ENCODE assay signal across 19 cellular contexts in the genomic region with DNA sequence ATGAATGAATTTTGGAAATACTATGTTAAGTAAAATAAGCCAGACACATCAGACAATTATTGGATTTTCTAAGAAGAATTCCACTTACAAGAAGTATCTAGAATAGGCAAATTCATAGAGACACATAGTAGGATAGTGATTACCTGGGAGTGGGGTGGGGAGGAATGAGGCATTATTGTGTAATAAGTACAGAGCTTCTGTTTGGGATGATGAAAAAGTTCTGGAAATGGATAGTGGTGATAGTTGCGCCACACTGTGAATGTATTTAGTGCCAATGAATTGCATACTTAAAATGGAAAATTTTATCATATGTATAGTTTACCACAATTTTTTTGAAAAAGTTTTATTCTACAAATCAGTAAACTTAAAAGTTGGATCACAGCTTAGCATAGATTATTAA.
A peak's percentile ranks its signal among the peaks of the same experiment; 100 is the strongest.
DNase-seq lines count a peak whose midpoint lies in the region; ATAC-seq and TF ChIP-seq lines count a peak whose summit lies in the region.
"Had no signal": no experiment of that assay in that cellular context is flagged by ENCODE, and none has a peak within 500 bp of the region (broad histone marks: within the 10 kb centered on the region; RNA-seq: fewer than 3 reads in every experiment).

No MANE protein-coding gene starts in this region.

- H3K14ac ChIP-seq in IMR-90 (replicated peaks; ENCODE audit: low read depth, low read length) = no peak overlapping the region

- H3K9me1 ChIP-seq in IMR-90 (ENCODE audit: insufficient read depth, low read length) = no peaks in the 10 kb centered on the region

- no peak overlapping the region for H4K91ac ChIP-seq in IMR-90 (ENCODE audit: insufficient read depth, low read depth, low read length)

- H3K9ac ChIP-seq in IMR-90 (ENCODE audit: low read depth, low read length) (no peak overlapping the region), adipocyte (ENCODE audit: low read length) (no peak overlapping the region)
- H3K9ac ChIP-seq: BLaER1, GM23248, KMS-11 had no signal

- no peaks in the 10 kb centered on the region for H3K27me3 ChIP-seq in IMR-90 (ENCODE audit: control insufficient read depth, insufficient read depth, low read length)
- no peaks in the 10 kb centered on the region for H3K27me3 ChIP-seq in adipocyte (replicated peaks; ENCODE audit: control insufficient read depth, insufficient read depth, low read length)
- H3K27me3 ChIP-seq in osteoblast (ENCODE audit: insufficient read depth, low read length) = no peaks in the 10 kb centered on the region
- H3K27me3 ChIP-seq: BLaER1 had no signal

- no peak overlapping the region for H3K4ac ChIP-seq in IMR-90 (ENCODE audit: low read depth, low read length)

- H2AFZ ChIP-seq in IMR-90 (replicated peaks; ENCODE audit: low read length, poor library complexity) = no peak overlapping the region
- no peak overlapping the region for H2AFZ ChIP-seq in osteoblast (ENCODE audit: low read length)
- H2AFZ ChIP-seq: GM23248 had no signal

- H3K4me2 ChIP-seq in IMR-90 (ENCODE audit: low read depth, low read length) (no peak overlapping the region), osteoblast (ENCODE audit: insufficient read depth, low read length) (no peak overlapping the region)
- H3K4me2 ChIP-seq: BLaER1, KMS-11 had no signal

- H4K20me1 ChIP-seq in IMR-90 (ENCODE audit: insufficient read depth, low read length) (no peaks in the 10 kb centered on the region), osteoblast (ENCODE audit: insufficient read depth, low read length) (no peaks in the 10 kb centered on the region)
- H4K20me1 ChIP-seq: BLaER1 had no signal

- no peaks in the 10 kb centered on the region for H3K79me2 ChIP-seq in osteoblast (ENCODE audit: insufficient read depth, low read length)

- no peak overlapping the region for H3K23ac ChIP-seq in IMR-90 (ENCODE audit: low read depth, low read length)

- no TSS peak for BruUV-seq in IMR-90 (replicated peaks; lab: Mats Ljungman, UMichigan)

- H2BK5ac ChIP-seq in IMR-90 (ENCODE audit: low read depth, low read length, poor library complexity, severe bottlenecking) = no peak overlapping the region

- peaks cover 2 to 3% of the 10 kb centered on the region in 2 experiments; a peak in 2 of 4 replicates for H3K79me1 ChIP-seq in IMR-90 (ENCODE audit: low read depth in 1 of 2, low read length in 2 of 2)

- TF ChIP-seq POLR2A in IMR-90 (IDR thresholded peaks at IDR 0.05; ENCODE audit: low read depth, low read length) = no peak

- TF ChIP-seq CTCF in IMR-90 (conservative IDR thresholded peaks at IDR 0.05; ENCODE audit: low read depth, low read length) (no peak), osteoblast (IDR thresholded peaks at IDR 0.05; ENCODE audit: extremely low read depth, low read depth, low read length) (no peak)

- H2AK9ac ChIP-seq in IMR-90 (replicated peaks; ENCODE audit: low read depth, low read length, poor library complexity) = no peak overlapping the region

- no peaks in the 10 kb centered on the region for H3K9me3 ChIP-seq in IMR-90 (ENCODE audit: control insufficient read depth, insufficient read depth, low read length)
- H3K9me3 ChIP-seq in adipocyte (ENCODE audit: control insufficient read depth, low read length) = no peaks in the 10 kb centered on the region
- H3K9me3 ChIP-seq in osteoblast (ENCODE audit: low read depth, low read length) = no peaks in the 10 kb centered on the region
- H3K9me3 ChIP-seq: BLaER1 had no signal

- CTCF ChIA-PET in IMR-90 (lab: Yijun Ruan, JAX) = no interaction called here

- H2AK5ac ChIP-seq in IMR-90 (ENCODE audit: low read depth, low read length) = no peak overlapping the region

- H2BK15ac ChIP-seq in IMR-90 (ENCODE audit: low read depth, low read length) = no peak overlapping the region

- ATAC-seq in IMR-90 (ENCODE audit: low read depth) = no peak
- no peak for ATAC-seq in GM19463 (IDR thresholded peaks at IDR 0.05; ENCODE audit: unreplicated experiment)
- ATAC-seq: T-cell had no signal

- DNase-seq in IMR-90 = no peak
- peak; percentile 25 for DNase-seq in adipocyte (ENCODE audit: low read depth)
- DNase-seq in fibroblast of gingiva (ENCODE audit: low read depth) = peak; percentile 65
- peak; percentile 3 for DNase-seq in osteoblast (ENCODE audit: insufficient read length, low spot score, missing footprints)
- DNase-seq in SIG-M5 (lab: John Stamatoyannopoulos, UW) = no peak
- no peak for DNase-seq in NCI-H510A (lab: John Stamatoyannopoulos, UW)
- DNase-seq: CD4-positive, CD25-positive, alpha-beta regulatory T cell; GM23248; HCEC 1CT; NCI-H1417; NCI-H1694; NCI-H2029 treated with DMSO at 0.1 percent for 48 hours; NCI-H2227 treated with DMSO at 0.1 percent for 48 hours; Right ventricle myocardium superior; RPMI8226; T-cell had no signal

- H3K4me3 ChIP-seq in IMR-90 (ENCODE audit: insufficient read depth, low read depth, low read length) (no peak overlapping the region), adipocyte (ENCODE audit: low read length) (no peak overlapping the region), osteoblast (ENCODE audit: insufficient read depth, low read length) (no peak overlapping the region)
- H3K4me3 ChIP-seq: BLaER1, GM23248 had no signal

- no peak for TF ChIP-seq RAD21 in IMR-90 (IDR thresholded peaks at IDR 0.05; ENCODE audit: low read length)

- no peak overlapping the region for H2BK20ac ChIP-seq in IMR-90 (ENCODE audit: low read depth, low read length)

- H3K36me3 ChIP-seq in IMR-90 (ENCODE audit: control insufficient read depth, insufficient read depth, low read length) = no peaks in the 10 kb centered on the region
- H3K36me3 ChIP-seq in adipocyte (ENCODE audit: control insufficient read depth, insufficient read depth, low read length, severe bottlenecking) = no peaks in the 10 kb centered on the region
- no peaks in the 10 kb centered on the region for H3K36me3 ChIP-seq in osteoblast (ENCODE audit: insufficient read depth, low read length)
- H3K36me3 ChIP-seq: BLaER1 had no signal

- no peak overlapping the region for H3K27ac ChIP-seq in IMR-90 (ENCODE audit: insufficient read depth, low read length)
- H3K27ac ChIP-seq in osteoblast (ENCODE audit: low read depth, low read length) = no peak overlapping the region
- H3K27ac ChIP-seq: BLaER1, GM23248, KMS-11 had no signal

- POLR2A ChIA-PET in IMR-90 (lab: Charles Lee; ENCODE audit: unreplicated experiment) = no interaction called here

- in situ Hi-C loops in IMR-90 (cut with MboI; ENCODE audit: low sequenced_read_pairs) = no loop called here

- dilution Hi-C loops in IMR-90 (cut with HindIII; ENCODE audit: low sequenced_read_pairs, unreplicated experiment) = no loop called here

- H4K5ac ChIP-seq in IMR-90 (ENCODE audit: low read depth, low read length) = no peak overlapping the region

- no peak overlapping the region for H3K18ac ChIP-seq in IMR-90 (ENCODE audit: low read depth, low read length)

- peaks cover 2% of the 10 kb centered on the region; the same call in 1 of the 2 replicates for H3K4me1 ChIP-seq in IMR-90 (ENCODE audit: control insufficient read depth, insufficient read depth, low read length)
- no peaks in the 10 kb centered on the region for H3K4me1 ChIP-seq in adipocyte (ENCODE audit: control insufficient read depth, insufficient read depth, low read length)
- no peaks in the 10 kb centered on the region for H3K4me1 ChIP-seq in osteoblast (ENCODE audit: insufficient read depth, low read length)

- intact Hi-C loops in IMR-90 (cut with micrococcal nuclease) = no loop called here

- no CpG with 5 or more reads among the region's 1 CpG for WGBS in IMR-90 (ENCODE audit: extremely low coverage in 2 of 2, insufficient read length in 1 of 2), 2 experiments

- no peak overlapping the region for H3K56ac ChIP-seq in IMR-90 (ENCODE audit: extremely low read depth, insufficient read depth, low read length)

- H2BK120ac ChIP-seq in IMR-90 (ENCODE audit: low read depth, low read length) = no peak overlapping the region

- no peak overlapping the region for H4K8ac ChIP-seq in IMR-90 (ENCODE audit: low read depth in 2 of 2, low read length in 2 of 2)

TF ChIP-seq in IMR-90, 13 proteins besides CTCF, POLR2A, EP300 and RAD21:
- TF ChIP-seq, protein P1, sequence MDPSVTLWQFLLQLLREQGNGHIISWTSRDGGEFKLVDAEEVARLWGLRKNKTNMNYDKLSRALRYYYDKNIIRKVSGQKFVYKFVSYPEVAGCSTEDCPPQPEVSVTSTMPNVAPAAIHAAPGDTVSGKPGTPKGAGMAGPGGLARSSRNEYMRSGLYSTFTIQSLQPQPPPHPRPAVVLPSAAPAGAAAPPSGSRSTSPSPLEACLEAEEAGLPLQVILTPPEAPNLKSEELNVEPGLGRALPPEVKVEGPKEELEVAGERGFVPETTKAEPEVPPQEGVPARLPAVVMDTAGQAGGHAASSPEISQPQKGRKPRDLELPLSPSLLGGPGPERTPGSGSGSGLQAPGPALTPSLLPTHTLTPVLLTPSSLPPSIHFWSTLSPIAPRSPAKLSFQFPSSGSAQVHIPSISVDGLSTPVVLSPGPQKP (IDR thresholded peaks at IDR 0.05; ENCODE audit: borderline replicate concordance, low read depth, low read length) = no peak
- TF ChIP-seq CEBPB (IDR thresholded peaks at IDR 0.05; ENCODE audit: low read depth, low read length) (peak; percentile 62), MXI1 (IDR thresholded peaks at IDR 0.05; ENCODE audit: borderline replicate concordance, low read depth, low read length) (no peak), SMC3 (IDR thresholded peaks at IDR 0.05; ENCODE audit: low read depth, low read length) (no peak)

Comparison
In these comparisons a context has a peak if more than half of its experiments do, and no peak if none do; other contexts are left out.
1. DNase-seq: peak in adipocyte (single experiment), fibroblast of gingiva (single experiment) and osteoblast (single experiment); none in IMR-90 (single experiment), SIG-M5 (single experiment) and NCI-H510A (single experiment).